ENCODE assay signal across 8 cellular contexts in genomic region chr17:17822189-17822978, GRCh38.
DNase-seq lines count a peak whose midpoint lies in the region; ATAC-seq and TF ChIP-seq lines count a peak whose summit lies in the region.

No MANE protein-coding gene starts in this region.

- H4K20me1 ChIP-seq in BLaER1 treated with 17β-estradiol and CSF1 and Interleukin-3, amounts not matched to agents 10 nM and 100 nM, result peaks cover 71 to 93% (median 85%) of the 10 kb centered on the region in 11 experiments

- H3K4me1 Mint-ChIP-seq in nephron progenitor cell, result peaks cover 81% of the 10 kb centered on the region

- no peak for TF ChIP-seq CTCF in nephron progenitor cell (IDR thresholded peaks at IDR 0.05)

- peak overlapping the region; percentile 34 to 79 (median 72); a peak in 20 of 22 replicates for H3K27ac ChIP-seq in BLaER1 treated with 17β-estradiol and CSF1 and Interleukin-3, amounts not matched to agents 10 nM and 100 nM

- H3K27me3 ChIP-seq in BLaER1 treated with 17β-estradiol and CSF1 and Interleukin-3, amounts not matched to agents 10 nM and 100 nM, result no peaks in the 10 kb centered on the region
- H3K27me3 ChIP-seq in NT2/D1 (ENCODE audit: insufficient read depth, insufficient read length), result no peaks in the 10 kb centered on the region

- H3K9ac ChIP-seq in BLaER1 treated with 17β-estradiol and CSF1 and Interleukin-3, amounts not matched to agents 10 nM and 100 nM, result peak overlapping the region; percentile 63 to 82 (median 76)
- peak overlapping the region; percentile 72 for H3K9ac ChIP-seq in NT2/D1 (ENCODE audit: insufficient read length, low read depth)

- H3K27me3 Mint-ChIP-seq in nephron progenitor cell (ENCODE audit: low read depth, poor library complexity), result no peaks in the 10 kb centered on the region

- H3K4me2 ChIP-seq in BLaER1 treated with 17β-estradiol and CSF1 and Interleukin-3, amounts not matched to agents 10 nM and 100 nM, result peak overlapping the region; percentile 96 to 100 (median 98)

- H3K36me3 ChIP-seq in BLaER1 treated with 17β-estradiol and CSF1 and Interleukin-3, amounts not matched to agents 10 nM and 100 nM, result peaks cover 36 to 64% (median 60%) of the 10 kb centered on the region in 11 experiments
- peaks cover 37% of the 10 kb centered on the region for H3K36me3 ChIP-seq in NT2/D1 (ENCODE audit: insufficient read depth, insufficient read length, low read length)

- H3K9me3 Mint-ChIP-seq in nephron progenitor cell, result no peaks in the 10 kb centered on the region

- no peak for DNase-seq in NT2/D1 (ENCODE audit: low read depth, low spot score)
- peak; percentile 76 for DNase-seq in epidermal melanocyte (ENCODE audit: insufficient read length, low spot score)
- DNase-seq in nephron progenitor cell, result no peak
- no peak for DNase-seq in SKM-1 (lab: John Stamatoyannopoulos, UW; ENCODE audit: unreplicated experiment)
- DNase-seq in SHP77 (lab: John Stamatoyannopoulos, UW), result no peak

- peaks cover 88 to 95% (median 94%) of the 10 kb centered on the region in 10 experiments for H3K4me1 ChIP-seq in BLaER1 treated with 17β-estradiol and CSF1 and Interleukin-3, amounts not matched to agents 10 nM and 100 nM
- H3K4me1 ChIP-seq in NT2/D1 (ENCODE audit: insufficient read depth, insufficient read length), result peaks cover 54% of the 10 kb centered on the region

- ATAC-seq in HG02759 (IDR thresholded peaks at IDR 0.05; ENCODE audit: unreplicated experiment) (no peak), GM19328 (IDR thresholded peaks at IDR 0.05; ENCODE audit: unreplicated experiment) (no peak)

- H3K27ac Mint-ChIP-seq in nephron progenitor cell, result no peak overlapping the region

- no peaks in the 10 kb centered on the region for H3K9me3 ChIP-seq in BLaER1 treated with 17β-estradiol and CSF1 and Interleukin-3, amounts not matched to agents 10 nM and 100 nM (replicated peaks in 1 of 11)
- H3K9me3 ChIP-seq in NT2/D1 (ENCODE audit: insufficient read depth, low read length), result no peaks in the 10 kb centered on the region

- H3K36me3 Mint-ChIP-seq in nephron progenitor cell (ENCODE audit: low read depth), result peaks cover 12% of the 10 kb centered on the region

- peak overlapping the region; percentile 56 to 73 (median 64) for H3K4me3 ChIP-seq in BLaER1 treated with 17β-estradiol and CSF1 and Interleukin-3, amounts not matched to agents 10 nM and 100 nM
- peak overlapping the region; percentile 62 for H3K4me3 ChIP-seq in NT2/D1 (ENCODE audit: insufficient read length, low read depth)

- H3K4me3 Mint-ChIP-seq in nephron progenitor cell, result peak overlapping the region; percentile 66
